Comparison of ENCODE assay signal across 9 cellular contexts in the genomic region with DNA sequence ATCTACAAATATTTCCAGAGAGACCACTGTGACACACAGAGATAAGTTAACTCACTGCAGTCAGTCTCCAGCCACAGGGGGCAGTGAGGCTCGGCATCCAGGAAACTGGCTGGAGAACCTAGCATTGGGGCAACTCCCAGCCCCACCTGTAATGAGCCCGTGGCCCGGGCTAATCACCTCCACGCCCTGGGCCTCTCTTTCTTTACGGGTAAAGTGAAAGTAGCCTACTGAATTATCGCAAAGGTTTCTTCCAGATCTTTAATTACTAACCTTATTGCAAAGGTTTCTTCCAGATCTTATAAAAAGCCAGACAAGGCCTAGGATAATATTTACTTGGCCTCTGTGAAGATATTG. TPM values are rescaled to one million over a fixed set of nuclear protein-coding genes. Genes with fewer than 3 reads are reported as not detected.
A peak's percentile ranks its signal among the peaks of the same experiment; 100 is the strongest.
DNase-seq lines count a peak whose midpoint lies in the region; ATAC-seq and TF ChIP-seq lines count a peak whose summit lies in the region.
"Had no signal": no experiment of that assay in that cellular context is flagged by ENCODE, and none has a peak within 500 bp of the region (broad histone marks: within the 10 kb centered on the region; RNA-seq: fewer than 3 reads in every experiment).

No MANE protein-coding gene starts in this region.

- peaks cover 11 to 30% of the 10 kb centered on the region in 2 experiments; a peak in 3 of 4 replicates for H3K4me1 ChIP-seq in HCT116 (ENCODE audit: control insufficient read depth in 1 of 2, insufficient read depth in 2 of 2, low read length in 2 of 2)
- peaks cover 0 to 8% of the 10 kb centered on the region in 2 donors for H3K4me1 ChIP-seq in left lung
- no peaks in the 10 kb centered on the region for H3K4me1 ChIP-seq in psoas muscle
- H3K4me1 ChIP-seq: BE2C had no signal

- no peak overlapping the region; the same call in 1 of the 2 replicates for H3K27ac Mint-ChIP-seq in WTC11

- H3K9me3 ChIP-seq in HCT116 (ENCODE audit: control insufficient read depth in 1 of 2, insufficient read depth in 1 of 2, low read depth in 1 of 2, low read length in 2 of 2) (no peaks in the 10 kb centered on the region), left lung (no peaks in the 10 kb centered on the region), psoas muscle (no peaks in the 10 kb centered on the region)
- H3K9me3 ChIP-seq: BE2C had no signal

- no peak for TF ChIP-seq POLR2A in HCT116 (IDR thresholded peaks at IDR 0.05; ENCODE audit: borderline replicate concordance, extremely low read depth, insufficient read depth, insufficient read length)

- H3K36me3 ChIP-seq in HCT116 (ENCODE audit: control insufficient read depth in 1 of 2, insufficient read depth in 2 of 2, low read length in 2 of 2) = no peaks in the 10 kb centered on the region
- H3K36me3 ChIP-seq in left lung = no peaks in the 10 kb centered on the region
- H3K36me3 ChIP-seq in psoas muscle (ENCODE audit: insufficient read depth in 1 of 2, low read depth in 1 of 2) = no peaks in the 10 kb centered on the region
- H3K36me3 ChIP-seq: BE2C had no signal

- no peaks in the 10 kb centered on the region for H3K9me2 ChIP-seq in HCT116 (ENCODE audit: insufficient read depth)

- no peaks in the 10 kb centered on the region for H3K9me3 Mint-ChIP-seq in WTC11

- peak overlapping the region; percentile 74 for H3K4me2 ChIP-seq in HCT116 (ENCODE audit: low read length)

- RAD21 ChIA-PET in HCT116 (lab: Charles Lee; ENCODE audit: low non-redundant PET in 1 of 2, low total read pairs in 2 of 2, uncharacterized antibody in 2 of 2, unreplicated experiment in 2 of 2) = interaction anchor here (0.9 to 2.1 kb wide), 5 partner anchors 9 to 348 kb away, joined by 3 to 14 read pairs (median 6); no protein-coding TSS in a partner anchor

- no peak for TF ChIP-seq RAD21 in HCT116 (IDR thresholded peaks at IDR 0.05; ENCODE audit: low read depth)

- WGBS in psoas muscle, 3 donors = 63 to 66% (median 63%) methylated on average over 6 of the region's 6 CpGs

- ATAC-seq in HCT116 (peak; percentile 52), WTC11 (peak; percentile 22), left lung (peak; percentile 72), psoas muscle (peak in 3 of 4 donors; percentile 26 to 46 (median 30)), GM19395 (IDR thresholded peaks at IDR 0.05; ENCODE audit: unreplicated experiment) (no peak)

- H3K4me3 ChIP-seq in HCT116 (replicated peaks in 1 of 2; ENCODE audit: low read depth in 1 of 2, low read length in 2 of 2) (no peak overlapping the region), left lung (no peak overlapping the region), psoas muscle (no peak overlapping the region)

- no peak overlapping the region for H2AFZ ChIP-seq in HCT116 (ENCODE audit: low read depth, low read length, poor library complexity, severe bottlenecking)

- H3K27me3 Mint-ChIP-seq in WTC11 (ENCODE audit: low read depth) = no peaks in the 10 kb centered on the region

- BruUV-seq in HCT116 (replicated peaks; lab: Mats Ljungman, UMichigan) = no TSS peak

- H3K27me3 ChIP-seq in HCT116 (ENCODE audit: insufficient read depth, low read length) = no peaks in the 10 kb centered on the region
- no peaks in the 10 kb centered on the region for H3K27me3 ChIP-seq in left lung
- no peaks in the 10 kb centered on the region for H3K27me3 ChIP-seq in psoas muscle (ENCODE audit: insufficient read depth in 3 of 3, low read length in 2 of 3)
- H3K27me3 ChIP-seq: BE2C had no signal

- peaks cover 12% of the 10 kb centered on the region for H3K4me1 Mint-ChIP-seq in WTC11

- DNase-seq in HCT116 (ENCODE audit: low read depth, low spot score) (no peak), WTC11 (ENCODE audit: low spot score) (no peak), left lung (no peak), psoas muscle (no peak), HuH-7.5 (ENCODE audit: low spot score) (no peak), NOMO-1 treated with DMSO at 0.1 percent for 48 hours (lab: John Stamatoyannopoulos, UW; ENCODE audit: unreplicated experiment) (no peak), NCI-H526 (lab: John Stamatoyannopoulos, UW) (no peak)

- POLR2A ChIA-PET in HCT116 (lab: Charles Lee) = interaction anchor here (1.2 to 1.9 kb wide), 3 partner anchors 9 to 372 kb away, joined by 4 to 11 read pairs (median 8); a partner anchor contains a TSS
- POLR2A ChIA-PET in WTC11 (lab: Charles Lee) = interaction anchor here (0.6 kb wide), 1 partner anchor 14 kb away, joined by 5 read pairs; no protein-coding TSS in a partner anchor

- H4K20me1 ChIP-seq in HCT116 (ENCODE audit: insufficient read depth) = no peaks in the 10 kb centered on the region

- H3K4me3 Mint-ChIP-seq in WTC11 = no peak overlapping the region

- peak overlapping the region; percentile 56; the same call in 1 of the 2 replicates for H3K27ac ChIP-seq in HCT116 (ENCODE audit: low read depth, low read length)
- H3K27ac ChIP-seq in left lung = peak overlapping the region; percentile 55 to 68
- no peak overlapping the region for H3K27ac ChIP-seq in psoas muscle

- H3K9ac ChIP-seq in HCT116 (ENCODE audit: low read length) = 0 out of 2 replicates have a peak overlapping the region, but pooled peaks have one; percentile 7

- intact Hi-C loops in HCT116 (cut with micrococcal nuclease) = loop anchor here (10.0 kb wide), 1 partner anchor 204 kb away; no protein-coding TSS in a partner anchor
- intact Hi-C loops in left lung (cut with DNase I) = loop anchor here in 1 of 2 donors (10.0 kb wide), 1 partner anchor 294 kb away; a partner anchor contains a TSS
- intact Hi-C loops in psoas muscle (cut with DNase I) = loop anchor here (2.0 to 10.0 kb wide), 3 partner anchors 296 to 1184 kb away; a partner anchor contains a TSS

- no peaks in the 10 kb centered on the region for H3K36me3 Mint-ChIP-seq in WTC11

- TF ChIP-seq CTCF in HCT116 (IDR thresholded peaks at IDR 0.05 in 2 of 3, conservative IDR thresholded peaks at IDR 0.05 in 1 of 3; ENCODE audit: borderline replicate concordance in 1 of 3, insufficient read depth in 1 of 3, low read depth in 2 of 3, low read length in 2 of 3) (no peak), WTC11 (IDR thresholded peaks at IDR 0.05) (no peak; the same call in 1 of the 2 replicates), left lung (IDR thresholded peaks at IDR 0.05) (peak in 1 of 2 donors; percentile 8), psoas muscle (IDR thresholded peaks at IDR 0.05) (no peak)

- H3K79me2 ChIP-seq in HCT116 (ENCODE audit: insufficient read depth, low read length) = no peaks in the 10 kb centered on the region

- CTCF ChIA-PET in HCT116 (lab: Charles Lee) (interaction anchor here (0.7 to 4.9 kb wide), 24 partner anchors 8 to 621 kb away, joined by 3 to 106 read pairs (median 5); a partner anchor contains a TSS), WTC11 (lab: Charles Lee) (interaction anchor here (0.7 to 5.2 kb wide), 64 partner anchors 9 to 399 kb away, joined by 3 to 51 read pairs (median 4); a partner anchor contains a TSS)

TF ChIP-seq in HCT116, 20 proteins besides CTCF, POLR2A, EP300 and RAD21 (continues in another document):
- TF ChIP-seq JUND (IDR thresholded peaks at IDR 0.05) (no peak), ZNF274 (IDR thresholded peaks at IDR 0.05; ENCODE audit: low read depth, low read length) (no peak), EGR1 (IDR thresholded peaks at IDR 0.05; ENCODE audit: low read depth) (no peak)
- TF ChIP-seq, protein P1, sequence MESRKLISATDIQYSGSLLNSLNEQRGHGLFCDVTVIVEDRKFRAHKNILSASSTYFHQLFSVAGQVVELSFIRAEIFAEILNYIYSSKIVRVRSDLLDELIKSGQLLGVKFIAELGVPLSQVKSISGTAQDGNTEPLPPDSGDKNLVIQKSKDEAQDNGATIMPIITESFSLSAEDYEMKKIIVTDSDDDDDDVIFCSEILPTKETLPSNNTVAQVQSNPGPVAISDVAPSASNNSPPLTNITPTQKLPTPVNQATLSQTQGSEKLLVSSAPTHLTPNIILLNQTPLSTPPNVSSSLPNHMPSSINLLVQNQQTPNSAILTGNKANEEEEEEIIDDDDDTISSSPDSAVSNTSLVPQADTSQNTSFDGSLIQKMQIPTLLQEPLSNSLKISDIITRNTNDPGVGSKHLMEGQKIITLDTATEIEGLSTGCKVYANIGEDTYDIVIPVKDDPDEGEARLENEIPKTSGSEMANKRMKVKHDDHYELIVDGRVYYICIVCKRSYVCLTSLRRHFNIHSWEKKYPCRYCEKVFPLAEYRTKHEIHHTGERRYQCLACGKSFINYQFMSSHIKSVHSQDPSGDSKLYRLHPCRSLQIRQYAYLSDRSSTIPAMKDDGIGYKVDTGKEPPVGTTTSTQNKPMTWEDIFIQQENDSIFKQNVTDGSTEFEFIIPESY (IDR thresholded peaks at IDR 0.05; ENCODE audit: extremely low read depth, insufficient replicate concordance, low read length) = no peak

TF ChIP-seq in WTC11, 78 proteins besides CTCF, POLR2A, EP300 and RAD21 (continues in another document):
- TF ChIP-seq, protein P2, sequence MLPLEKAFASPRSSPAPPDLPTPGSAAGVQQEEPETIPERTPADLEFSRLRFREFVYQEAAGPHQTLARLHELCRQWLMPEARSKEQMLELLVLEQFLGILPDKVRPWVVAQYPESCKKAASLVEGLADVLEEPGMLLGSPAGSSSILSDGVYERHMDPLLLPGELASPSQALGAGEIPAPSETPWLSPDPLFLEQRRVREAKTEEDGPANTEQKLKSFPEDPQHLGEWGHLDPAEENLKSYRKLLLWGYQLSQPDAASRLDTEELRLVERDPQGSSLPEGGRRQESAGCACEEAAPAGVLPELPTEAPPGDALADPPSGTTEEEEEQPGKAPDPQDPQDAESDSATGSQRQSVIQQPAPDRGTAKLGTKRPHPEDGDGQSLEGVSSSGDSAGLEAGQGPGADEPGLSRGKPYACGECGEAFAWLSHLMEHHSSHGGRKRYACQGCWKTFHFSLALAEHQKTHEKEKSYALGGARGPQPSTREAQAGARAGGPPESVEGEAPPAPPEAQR (CRISPR knock-in tag; IDR thresholded peaks at IDR 0.05) = no peak
- no peak for TF ChIP-seq ETV6 (CRISPR knock-in tag; IDR thresholded peaks at IDR 0.05)
- TF ChIP-seq CREM (CRISPR knock-in tag; IDR thresholded peaks at IDR 0.05) = no peak
- TF ChIP-seq ZNF671 (CRISPR knock-in tag; IDR thresholded peaks at IDR 0.05) = no peak
- no peak for TF ChIP-seq PRRX2 (CRISPR knock-in tag; IDR thresholded peaks at IDR 0.05)
- TF ChIP-seq, protein P3, sequence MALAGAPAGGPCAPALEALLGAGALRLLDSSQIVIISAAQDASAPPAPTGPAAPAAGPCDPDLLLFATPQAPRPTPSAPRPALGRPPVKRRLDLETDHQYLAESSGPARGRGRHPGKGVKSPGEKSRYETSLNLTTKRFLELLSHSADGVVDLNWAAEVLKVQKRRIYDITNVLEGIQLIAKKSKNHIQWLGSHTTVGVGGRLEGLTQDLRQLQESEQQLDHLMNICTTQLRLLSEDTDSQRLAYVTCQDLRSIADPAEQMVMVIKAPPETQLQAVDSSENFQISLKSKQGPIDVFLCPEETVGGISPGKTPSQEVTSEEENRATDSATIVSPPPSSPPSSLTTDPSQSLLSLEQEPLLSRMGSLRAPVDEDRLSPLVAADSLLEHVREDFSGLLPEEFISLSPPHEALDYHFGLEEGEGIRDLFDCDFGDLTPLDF (CRISPR knock-in tag; IDR thresholded peaks at IDR 0.05) = no peak

RNA-seq across cellular contexts. Expression of a gene that starts 45.6 kb away (rescaled TPM):
- total RNA-seq in HCT116 (2021; ENCODE audit: unreplicated experiment) (18.2 TPM), WTC11 (2021) (135 to 136 TPM (median 136 TPM) in 3 replicates), left lung (10 to 100 TPM; 60.3 to 71.0 TPM), psoas muscle (100 to 1,000 TPM in 2 of 4 donors, 10 to 100 TPM in 2; 75.5 to 158 (median 99.8) TPM)
- 14.7 and 17.2 TPM in 2 replicates for polyA plus RNA-seq in HCT116 (2012)
- 100 to 1,000 TPM in 1 of 3 donors, 10 to 100 TPM in 2; 77.4 to 101 (median 95.4) TPM for polyA plus RNA-seq in psoas muscle
